Comparison of ENCODE assay signal across 8 cellular contexts in the genomic region with DNA sequence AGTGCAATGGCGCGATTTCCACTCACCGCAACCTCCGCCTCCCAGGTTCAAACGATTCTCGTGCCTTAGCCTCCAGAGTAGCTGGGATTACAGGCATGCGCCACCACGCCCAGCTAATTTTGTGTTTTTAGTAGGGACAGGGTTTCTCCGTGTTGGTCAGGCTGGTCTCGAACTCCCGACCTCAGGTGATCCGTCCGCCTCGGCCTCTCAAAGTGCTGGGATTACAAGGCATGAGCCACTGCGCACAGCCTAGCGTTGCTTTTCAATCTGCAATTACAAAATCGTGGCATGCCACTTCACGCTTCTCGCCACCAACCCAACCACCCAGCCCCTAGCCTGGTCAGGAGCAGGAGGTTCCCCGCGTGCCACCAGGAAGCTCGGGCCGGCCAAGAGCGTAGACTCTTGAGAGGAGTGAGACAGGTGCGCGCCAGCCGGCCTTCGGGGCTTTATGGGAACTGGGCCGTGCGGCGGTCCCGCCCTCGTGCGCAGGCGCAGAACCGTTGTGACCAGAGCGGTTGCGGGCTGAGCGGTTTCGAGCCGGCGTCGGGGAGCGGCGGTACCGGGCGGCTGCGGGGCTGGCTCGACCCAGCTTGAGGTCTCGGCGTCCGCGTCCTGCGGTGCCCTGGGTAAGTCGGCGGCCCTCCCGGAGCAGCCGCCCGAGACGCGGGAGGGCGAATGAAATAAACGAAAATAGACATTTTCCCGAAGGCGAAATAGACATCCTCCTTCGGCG. TPM values are rescaled to one million over a fixed set of nuclear protein-coding genes. Genes with fewer than 3 reads are reported as not detected.
DNase-seq lines count a peak whose midpoint lies in the region; ATAC-seq and TF ChIP-seq lines count a peak whose summit lies in the region.

Gene ASRGL1 (plus strand): TSS at position 500 of the 733 bp plus-strand sequence. CDS start 530 bp downstream, outside the sequence.

- peaks cover 33% of the 10 kb centered on the region for H3K4me1 Mint-ChIP-seq in Caco-2 (ENCODE audit: low read depth, unreplicated experiment)
- peaks cover 76% of the 10 kb centered on the region for H3K4me1 Mint-ChIP-seq in dendritic cell treated with granulocyte-macrophage colony-stimulating factor and Interleukin-4, amounts not matched to agents 40 ng/mL and 50 ng/mL, for 4 days (ENCODE audit: low read depth)

- no peaks in the 10 kb centered on the region for H3K9me3 Mint-ChIP-seq in Caco-2 (ENCODE audit: unreplicated experiment)
- H3K9me3 Mint-ChIP-seq in dendritic cell treated with granulocyte-macrophage colony-stimulating factor and Interleukin-4, amounts not matched to agents 40 ng/mL and 50 ng/mL, for 4 days = no peaks in the 10 kb centered on the region

- no peak for TF ChIP-seq CTCF in Caco-2 (IDR thresholded peaks at IDR 0.05; ENCODE audit: insufficient read depth in 1 of 2, low read depth in 1 of 2, low read length in 1 of 2, severe bottlenecking in 1 of 2, unreplicated experiment in 1 of 2)
- no peak for TF ChIP-seq CTCF in left lung (IDR thresholded peaks at IDR 0.05)

- H3K4me1 ChIP-seq in Caco-2 (peaks cover 8% of the 10 kb centered on the region; the same call in 1 of the 2 replicates), left lung (peaks cover 9 to 65% of the 10 kb centered on the region in 2 donors)

- H3K27me3 Mint-ChIP-seq in Caco-2 (ENCODE audit: insufficient read depth, unreplicated experiment) = no peaks in the 10 kb centered on the region
- H3K27me3 Mint-ChIP-seq in dendritic cell treated with granulocyte-macrophage colony-stimulating factor and Interleukin-4, amounts not matched to agents 40 ng/mL and 50 ng/mL, for 4 days = peaks cover 4% of the 10 kb centered on the region

- peak; percentile 92 to 94 for DNase-seq in Caco-2
- DNase-seq in NCI-H446 (lab: John Stamatoyannopoulos, UW) = peak; percentile 65 to 90
- DNase-seq in activated CD4-positive, alpha-beta T cell treated with anti-CD3 and anti-CD28 coated beads, Interleukin-2, amount 50 U/mL, for 1 hour = peak; percentile 76
- DNase-seq in left lung = peak; percentile 92 to 99
- DNase-seq in stimulated activated CD4-positive, alpha-beta T cell treated with anti-CD3 and anti-CD28 coated beads, Interleukin-2, amount 100 ng/mL, for 24 hours = peak; percentile 81 to 86

- peak within 1 kb of the TSS in 1 of 2 donors; percentile 57 for H3K27ac ChIP-seq in left lung

- H3K36me3 ChIP-seq in Caco-2 (ENCODE audit: control insufficient read depth, insufficient read depth, low read length) = no peaks in the 10 kb centered on the region
- no peaks in the 10 kb centered on the region for H3K36me3 ChIP-seq in left lung

- peak within 1 kb of the TSS; percentile 88 for H3K4me3 ChIP-seq in Caco-2 (ENCODE audit: low read depth, low read length)
- H3K4me3 ChIP-seq in left lung = peak within 1 kb of the TSS; percentile 55 to 82

- no peaks in the 10 kb centered on the region for H3K9me3 ChIP-seq in Caco-2
- no peaks in the 10 kb centered on the region for H3K9me3 ChIP-seq in left lung

- H3K4me3 Mint-ChIP-seq in Caco-2 (ENCODE audit: unreplicated experiment) = peak within 1 kb of the TSS; percentile 95
- peak within 1 kb of the TSS; percentile 92 for H3K4me3 Mint-ChIP-seq in dendritic cell treated with granulocyte-macrophage colony-stimulating factor and Interleukin-4, amounts not matched to agents 40 ng/mL and 50 ng/mL, for 4 days

- peak; percentile 77 for ATAC-seq in HG02571 (IDR thresholded peaks at IDR 0.05; ENCODE audit: unreplicated experiment)
- peak; percentile 92 for ATAC-seq in left lung
- ATAC-seq in GM18519 (IDR thresholded peaks at IDR 0.05; ENCODE audit: low FRiP score, unreplicated experiment) = no peak

- H3K36me3 Mint-ChIP-seq in Caco-2 (ENCODE audit: insufficient read depth, unreplicated experiment) = peaks cover 17% of the 10 kb centered on the region
- peaks cover 9% of the 10 kb centered on the region for H3K36me3 Mint-ChIP-seq in dendritic cell treated with granulocyte-macrophage colony-stimulating factor and Interleukin-4, amounts not matched to agents 40 ng/mL and 50 ng/mL, for 4 days (ENCODE audit: low read depth)

- peak within 1 kb of the TSS; percentile 87 for H3K27ac Mint-ChIP-seq in Caco-2 (ENCODE audit: unreplicated experiment)
- peak within 1 kb of the TSS; percentile 86 for H3K27ac Mint-ChIP-seq in dendritic cell treated with granulocyte-macrophage colony-stimulating factor and Interleukin-4, amounts not matched to agents 40 ng/mL and 50 ng/mL, for 4 days

- intact Hi-C loops in Caco-2 (cut with micrococcal nuclease; ENCODE audit: unreplicated experiment) (no loop called here), left lung (cut with DNase I) (no loop called here)
- intact Hi-C loops in dendritic cell treated with granulocyte-macrophage colony-stimulating factor and Interleukin-4, amounts not matched to agents 40 ng/mL and 50 ng/mL, for 4 days (cut with micrococcal nuclease) = no loop called here

- CTCF ChIA-PET in Caco-2 (lab: Charles Lee) = interaction anchor here (1.1 to 1.6 kb wide), 5 partner anchors 34 to 255 kb away, joined by 3 to 6 read pairs (median 5); partner anchors contain the start of gene TUT1

- POLR2A ChIA-PET in Caco-2 (lab: Charles Lee) = no interaction called here

- no TSS peak for BruUV-seq in Caco-2 (replicated peaks; lab: Mats Ljungman, UMichigan)

- H3K27me3 ChIP-seq in Caco-2 (replicated peaks; ENCODE audit: control insufficient read depth, insufficient read depth, low read length) (no peaks in the 10 kb centered on the region), left lung (peaks cover 0 to 12% of the 10 kb centered on the region in 2 donors)

RNA-seq across cellular contexts. Expression of gene ASRGL1, which starts in this region (rescaled TPM):
- 41.1 and 43.3 TPM in 2 replicates for total RNA-seq in Caco-2 (2022)
- 10 to 100 TPM; 12.8 to 26.6 TPM for total RNA-seq in left lung
